1 cellular context compared by ENCODE assay signal in the genomic region with DNA sequence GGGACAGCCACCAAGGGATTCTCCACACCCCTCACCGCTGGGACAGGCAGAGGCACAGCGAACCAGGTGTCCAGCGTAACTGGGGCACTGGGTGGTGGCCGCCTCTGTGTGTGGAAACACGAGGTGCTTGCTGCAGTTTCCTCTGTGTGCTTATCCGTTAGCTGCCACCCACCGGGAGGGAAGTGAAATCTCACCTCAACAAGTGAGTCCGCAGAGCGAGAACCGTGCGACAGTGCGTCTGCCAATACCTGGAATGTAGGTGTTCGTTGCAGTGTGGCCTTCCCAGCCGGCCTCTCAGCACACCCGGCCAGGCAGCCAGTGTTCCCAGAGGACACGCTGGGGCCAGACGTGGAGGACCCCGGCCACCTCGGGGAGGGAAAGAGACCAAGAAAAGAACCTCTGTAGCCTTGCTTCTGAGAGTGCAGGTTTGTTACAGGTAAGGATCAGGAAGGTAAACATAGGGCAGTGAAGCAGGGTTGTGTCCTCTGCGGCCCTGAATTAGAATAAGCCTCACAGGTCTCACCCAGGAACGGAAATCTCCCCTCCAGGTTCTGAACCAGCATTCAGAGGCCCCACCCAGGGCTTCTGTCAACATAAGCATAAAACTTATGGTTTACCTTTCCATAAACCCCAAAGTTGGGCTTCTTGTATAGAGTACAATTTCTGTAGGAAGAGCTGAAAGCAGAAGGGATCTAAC.
TF ChIP-seq lines count a peak whose summit lies in the region.

No MANE protein-coding gene starts in this region.

TF ChIP-seq in H1, 55 proteins besides CTCF, POLR2A, EP300 and RAD21 (continued from another document):
- TF ChIP-seq NRF1 (IDR thresholded peaks at IDR 0.05; ENCODE audit: low read depth, low read length) (no peak), SP2 (IDR thresholded peaks at IDR 0.05; ENCODE audit: low read length) (no peak), SAP30 (IDR thresholded peaks at IDR 0.05; ENCODE audit: insufficient read depth, insufficient replicate concordance, low read length) (no peak), KDM5A (IDR thresholded peaks at IDR 0.05; ENCODE audit: low read length) (no peak), SIRT6 (IDR thresholded peaks at IDR 0.05; ENCODE audit: low read length) (no peak), HDAC6 (IDR thresholded peaks at IDR 0.05; ENCODE audit: low read depth, low read length) (no peak)
